Comparison of ENCODE assay signal across 14 cellular contexts in the genomic region with DNA sequence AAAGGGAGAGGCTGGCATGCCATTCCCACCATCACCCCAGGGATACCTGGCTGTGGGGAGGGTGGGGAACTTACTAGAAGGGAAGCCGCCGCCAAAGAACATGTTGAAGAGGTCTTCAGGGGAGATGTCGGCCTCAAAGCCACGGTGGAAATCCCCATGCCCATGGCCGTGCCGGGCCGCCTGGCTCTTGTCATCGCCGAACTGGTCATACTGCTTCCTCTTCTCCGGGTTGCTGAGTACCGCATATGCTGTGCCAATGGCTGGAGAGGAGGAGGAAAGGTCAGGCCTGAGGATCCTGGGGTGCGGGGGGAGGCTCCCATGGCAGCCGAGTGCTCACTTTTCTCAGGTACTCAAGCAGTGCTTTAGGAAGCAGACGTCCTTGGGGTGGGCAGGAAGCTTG. TPM values are rescaled to one million over a fixed set of nuclear protein-coding genes. Genes with fewer than 3 reads are reported as not detected.
DNase-seq lines count a peak whose midpoint lies in the region; ATAC-seq and TF ChIP-seq lines count a peak whose summit lies in the region.
"Had no signal": no experiment of that assay in that cellular context is flagged by ENCODE, and none has a peak within 500 bp of the region (broad histone marks: within the 10 kb centered on the region; RNA-seq: fewer than 3 reads in every experiment).

No MANE protein-coding gene starts in this region.

- no peak overlapping the region for H3K4me3 Mint-ChIP-seq in activated CD4-positive, alpha-beta T cell treated with anti-CD3 and anti-CD28 coated beads, Interleukin-2, amount 10 ng/mL, durations not matched to agents 24 days and 14 days
- no peak overlapping the region for H3K4me3 Mint-ChIP-seq in activated CD8-positive, alpha-beta T cell treated with anti-CD3 and anti-CD28 coated beads for 36 hours
- H3K4me3 Mint-ChIP-seq in activated CD4-positive, alpha-beta memory T cell treated with anti-CD3 and anti-CD28 coated beads, Interleukin-2, amount 10 ng/mL, durations not matched to agents 7 days and 5 days, result no peak overlapping the region
- H3K4me3 Mint-ChIP-seq: neural crest cell had no signal

- CTCF ChIA-PET in activated CD8-positive, alpha-beta T cell treated with anti-CD3 and anti-CD28 coated beads for 36 hours (lab: Charles Lee), result interaction anchor here (0.7 to 10.9 kb wide), 9 partner anchors 12 to 444 kb away, joined by 3 to 164 read pairs (median 4); a partner anchor contains a TSS
- CTCF ChIA-PET in activated CD4-positive, alpha-beta memory T cell treated with anti-CD3 and anti-CD28 coated beads, Interleukin-2, amount 10 ng/mL, durations not matched to agents 7 days and 5 days (lab: Charles Lee), result interaction anchor here (1.7 to 3.4 kb wide), 3 partner anchors 215 to 444 kb away, joined by 7 to 12 read pairs (median 8); no protein-coding TSS in a partner anchor

- peaks cover 24% of the 10 kb centered on the region for H3K4me1 Mint-ChIP-seq in activated CD4-positive, alpha-beta T cell treated with anti-CD3 and anti-CD28 coated beads, Interleukin-2, amount 10 ng/mL, durations not matched to agents 24 days and 14 days
- H3K4me1 Mint-ChIP-seq in activated CD8-positive, alpha-beta T cell treated with anti-CD3 and anti-CD28 coated beads for 36 hours (ENCODE audit: low read depth), result peaks cover 38% of the 10 kb centered on the region
- peaks cover 40% of the 10 kb centered on the region for H3K4me1 Mint-ChIP-seq in activated CD4-positive, alpha-beta memory T cell treated with anti-CD3 and anti-CD28 coated beads, Interleukin-2, amount 10 ng/mL, durations not matched to agents 7 days and 5 days

- no peak for DNase-seq in activated CD4-positive, alpha-beta T cell treated with anti-CD3 and anti-CD28 coated beads, Interleukin-2, amount 10 ng/mL, durations not matched to agents 24 days and 14 days
- no peak for DNase-seq in activated CD4-positive, alpha-beta T cell treated with anti-CD3 and anti-CD28 coated beads, Interleukin-2, amount 50 U/mL, for 4 hours
- DNase-seq in activated CD8-positive, alpha-beta T cell treated with anti-CD3 and anti-CD28 coated beads for 36 hours, result no peak
- peak; percentile 18 for DNase-seq in stimulated activated naive CD8-positive, alpha-beta T cell treated with anti-CD3 and anti-CD28 coated beads, Interleukin-15, Interleukin-2, amounts not matched to agents 100 U/mL and 50 U/mL, for 24 hours
- no peak for DNase-seq in HT-29 (ENCODE audit: low spot score)
- DNase-seq in sciatic nerve (ENCODE audit: low spot score), result no peak
- DNase-seq in activated CD4-positive, alpha-beta memory T cell treated with anti-CD3 and anti-CD28 coated beads, Interleukin-2, amount 10 ng/mL, durations not matched to agents 7 days and 5 days, result no peak
- DNase-seq: cortex of kidney, NCI-H1105 treated with DMSO at 0.1 percent for 48 hours, NCI-H774 had no signal

- intact Hi-C loops in activated CD4-positive, alpha-beta T cell treated with anti-CD3 and anti-CD28 coated beads, Interleukin-2, amount 10 ng/mL, durations not matched to agents 24 days and 14 days (cut with micrococcal nuclease), result loop anchor here (1.0 to 2.0 kb wide), 2 partner anchors 293 to 444 kb away; no protein-coding TSS in a partner anchor
- intact Hi-C loops in activated CD8-positive, alpha-beta T cell treated with anti-CD3 and anti-CD28 coated beads for 36 hours (cut with micrococcal nuclease), result no loop called here
- intact Hi-C loops in sciatic nerve (cut with DNase I), result no loop called here

- H3K27me3 ChIP-seq in layer of hippocampus (ENCODE audit: control insufficient read depth, insufficient read depth, low read length), result no peaks in the 10 kb centered on the region
- H3K27me3 ChIP-seq: BLaER1 treated with 17β-estradiol and CSF1 and Interleukin-3, amounts not matched to agents 10 nM and 100 nM; spleen had no signal

- no peaks in the 10 kb centered on the region for H3K9me3 Mint-ChIP-seq in activated CD4-positive, alpha-beta T cell treated with anti-CD3 and anti-CD28 coated beads, Interleukin-2, amount 10 ng/mL, durations not matched to agents 24 days and 14 days
- H3K9me3 Mint-ChIP-seq in activated CD8-positive, alpha-beta T cell treated with anti-CD3 and anti-CD28 coated beads for 36 hours, result no peaks in the 10 kb centered on the region
- no peaks in the 10 kb centered on the region for H3K9me3 Mint-ChIP-seq in activated CD4-positive, alpha-beta memory T cell treated with anti-CD3 and anti-CD28 coated beads, Interleukin-2, amount 10 ng/mL, durations not matched to agents 7 days and 5 days
- H3K9me3 Mint-ChIP-seq: neural crest cell had no signal

- H3K36me3 Mint-ChIP-seq in activated CD4-positive, alpha-beta T cell treated with anti-CD3 and anti-CD28 coated beads, Interleukin-2, amount 10 ng/mL, durations not matched to agents 24 days and 14 days (ENCODE audit: low read depth), result peaks cover 36% of the 10 kb centered on the region
- peaks cover 38% of the 10 kb centered on the region for H3K36me3 Mint-ChIP-seq in activated CD8-positive, alpha-beta T cell treated with anti-CD3 and anti-CD28 coated beads for 36 hours (ENCODE audit: low read depth)
- peaks cover 49% of the 10 kb centered on the region for H3K36me3 Mint-ChIP-seq in activated CD4-positive, alpha-beta memory T cell treated with anti-CD3 and anti-CD28 coated beads, Interleukin-2, amount 10 ng/mL, durations not matched to agents 7 days and 5 days (ENCODE audit: low read depth)

- no peaks in the 10 kb centered on the region for H3K27me3 Mint-ChIP-seq in activated CD4-positive, alpha-beta T cell treated with anti-CD3 and anti-CD28 coated beads, Interleukin-2, amount 10 ng/mL, durations not matched to agents 24 days and 14 days
- H3K27me3 Mint-ChIP-seq in activated CD8-positive, alpha-beta T cell treated with anti-CD3 and anti-CD28 coated beads for 36 hours, result no peaks in the 10 kb centered on the region
- no peaks in the 10 kb centered on the region for H3K27me3 Mint-ChIP-seq in activated CD4-positive, alpha-beta memory T cell treated with anti-CD3 and anti-CD28 coated beads, Interleukin-2, amount 10 ng/mL, durations not matched to agents 7 days and 5 days

- peak overlapping the region; percentile 6 for H3K27ac Mint-ChIP-seq in activated CD4-positive, alpha-beta T cell treated with anti-CD3 and anti-CD28 coated beads, Interleukin-2, amount 10 ng/mL, durations not matched to agents 24 days and 14 days
- H3K27ac Mint-ChIP-seq in activated CD8-positive, alpha-beta T cell treated with anti-CD3 and anti-CD28 coated beads for 36 hours, result peak overlapping the region; percentile 59
- H3K27ac Mint-ChIP-seq in activated CD4-positive, alpha-beta memory T cell treated with anti-CD3 and anti-CD28 coated beads, Interleukin-2, amount 10 ng/mL, durations not matched to agents 7 days and 5 days, result no peak overlapping the region

- TF ChIP-seq CTCF in activated CD8-positive, alpha-beta T cell treated with anti-CD3 and anti-CD28 coated beads for 36 hours (IDR thresholded peaks at IDR 0.05), result no peak

- H3K27ac ChIP-seq in layer of hippocampus (ENCODE audit: low read depth, low read length), result peak overlapping the region; percentile 52

- POLR2A ChIA-PET in activated CD8-positive, alpha-beta T cell treated with anti-CD3 and anti-CD28 coated beads for 36 hours (lab: Charles Lee), result interaction anchor here (0.6 to 6.6 kb wide), 4 partner anchors 9 to 126 kb away, joined by 3 to 57 read pairs (median 4); a partner anchor contains a TSS
- POLR2A ChIA-PET in activated CD4-positive, alpha-beta memory T cell treated with anti-CD3 and anti-CD28 coated beads, Interleukin-2, amount 10 ng/mL, durations not matched to agents 7 days and 5 days (lab: Charles Lee), result interaction anchor here (0.9 to 3.8 kb wide), 3 partner anchors 9 to 67 kb away, joined by 3 to 17 read pairs (median 11); a partner anchor contains a TSS

- ATAC-seq in activated CD8-positive, alpha-beta T cell treated with anti-CD3 and anti-CD28 coated beads for 36 hours, result no peak
- ATAC-seq in stimulated activated naive CD8-positive, alpha-beta T cell treated with anti-CD3 and anti-CD28 coated beads, Interleukin-15, Interleukin-2, amounts not matched to agents 100 U/mL and 50 U/mL, for 24 hours, result no peak
- no peak for ATAC-seq in sciatic nerve

RNA-seq across cellular contexts. Expression of a gene that starts 13.8 kb away (rescaled TPM):
- total RNA-seq in activated CD4-positive, alpha-beta T cell treated with anti-CD3 and anti-CD28 coated beads, Interleukin-2, amount 10 ng/mL, durations not matched to agents 24 days and 14 days, result 32.5 and 35.1 TPM in 2 replicates
- 10 to 100 TPM; 17.1 to 17.5 TPM for total RNA-seq in activated CD8-positive, alpha-beta T cell treated with anti-CD3 and anti-CD28 coated beads for 36 hours
- total RNA-seq in HT-29 (2014; rRNA removed; shearing (Covaris generic)), result 54.4 and 58.1 TPM in 2 replicates
- total RNA-seq in sciatic nerve, result 50.0 TPM
- 10 to 100 TPM; 23.8 to 26.7 TPM for total RNA-seq in activated CD4-positive, alpha-beta memory T cell treated with anti-CD3 and anti-CD28 coated beads, Interleukin-2, amount 10 ng/mL, durations not matched to agents 7 days and 5 days
